2 cellular contexts compared by ENCODE assay signal in the genomic region with DNA sequence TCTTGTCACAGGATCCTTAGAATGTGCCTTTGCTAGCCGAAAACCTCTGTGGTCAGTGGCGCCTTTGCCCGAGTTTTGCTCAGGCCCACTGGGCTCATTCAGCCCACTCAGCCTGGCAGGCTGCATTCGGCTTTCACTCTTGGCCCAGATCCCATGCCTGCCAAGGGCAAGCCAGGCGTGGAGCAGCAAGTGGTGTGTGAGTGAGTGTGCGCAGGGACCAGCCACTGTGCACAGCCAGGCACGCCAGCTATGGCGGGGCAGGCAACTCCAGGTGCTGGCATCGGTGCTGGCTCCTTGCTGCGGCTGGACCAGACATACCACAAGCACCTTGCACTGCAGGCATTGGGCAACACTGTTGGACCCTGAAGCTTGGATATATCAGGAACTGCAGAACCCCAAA.
TF ChIP-seq lines count a peak whose summit lies in the region.

No MANE protein-coding gene starts in this region.

TF ChIP-seq in GM23338, 12 proteins besides CTCF, POLR2A, EP300 and RAD21 (continued from another document):
- TF ChIP-seq, protein P1, sequence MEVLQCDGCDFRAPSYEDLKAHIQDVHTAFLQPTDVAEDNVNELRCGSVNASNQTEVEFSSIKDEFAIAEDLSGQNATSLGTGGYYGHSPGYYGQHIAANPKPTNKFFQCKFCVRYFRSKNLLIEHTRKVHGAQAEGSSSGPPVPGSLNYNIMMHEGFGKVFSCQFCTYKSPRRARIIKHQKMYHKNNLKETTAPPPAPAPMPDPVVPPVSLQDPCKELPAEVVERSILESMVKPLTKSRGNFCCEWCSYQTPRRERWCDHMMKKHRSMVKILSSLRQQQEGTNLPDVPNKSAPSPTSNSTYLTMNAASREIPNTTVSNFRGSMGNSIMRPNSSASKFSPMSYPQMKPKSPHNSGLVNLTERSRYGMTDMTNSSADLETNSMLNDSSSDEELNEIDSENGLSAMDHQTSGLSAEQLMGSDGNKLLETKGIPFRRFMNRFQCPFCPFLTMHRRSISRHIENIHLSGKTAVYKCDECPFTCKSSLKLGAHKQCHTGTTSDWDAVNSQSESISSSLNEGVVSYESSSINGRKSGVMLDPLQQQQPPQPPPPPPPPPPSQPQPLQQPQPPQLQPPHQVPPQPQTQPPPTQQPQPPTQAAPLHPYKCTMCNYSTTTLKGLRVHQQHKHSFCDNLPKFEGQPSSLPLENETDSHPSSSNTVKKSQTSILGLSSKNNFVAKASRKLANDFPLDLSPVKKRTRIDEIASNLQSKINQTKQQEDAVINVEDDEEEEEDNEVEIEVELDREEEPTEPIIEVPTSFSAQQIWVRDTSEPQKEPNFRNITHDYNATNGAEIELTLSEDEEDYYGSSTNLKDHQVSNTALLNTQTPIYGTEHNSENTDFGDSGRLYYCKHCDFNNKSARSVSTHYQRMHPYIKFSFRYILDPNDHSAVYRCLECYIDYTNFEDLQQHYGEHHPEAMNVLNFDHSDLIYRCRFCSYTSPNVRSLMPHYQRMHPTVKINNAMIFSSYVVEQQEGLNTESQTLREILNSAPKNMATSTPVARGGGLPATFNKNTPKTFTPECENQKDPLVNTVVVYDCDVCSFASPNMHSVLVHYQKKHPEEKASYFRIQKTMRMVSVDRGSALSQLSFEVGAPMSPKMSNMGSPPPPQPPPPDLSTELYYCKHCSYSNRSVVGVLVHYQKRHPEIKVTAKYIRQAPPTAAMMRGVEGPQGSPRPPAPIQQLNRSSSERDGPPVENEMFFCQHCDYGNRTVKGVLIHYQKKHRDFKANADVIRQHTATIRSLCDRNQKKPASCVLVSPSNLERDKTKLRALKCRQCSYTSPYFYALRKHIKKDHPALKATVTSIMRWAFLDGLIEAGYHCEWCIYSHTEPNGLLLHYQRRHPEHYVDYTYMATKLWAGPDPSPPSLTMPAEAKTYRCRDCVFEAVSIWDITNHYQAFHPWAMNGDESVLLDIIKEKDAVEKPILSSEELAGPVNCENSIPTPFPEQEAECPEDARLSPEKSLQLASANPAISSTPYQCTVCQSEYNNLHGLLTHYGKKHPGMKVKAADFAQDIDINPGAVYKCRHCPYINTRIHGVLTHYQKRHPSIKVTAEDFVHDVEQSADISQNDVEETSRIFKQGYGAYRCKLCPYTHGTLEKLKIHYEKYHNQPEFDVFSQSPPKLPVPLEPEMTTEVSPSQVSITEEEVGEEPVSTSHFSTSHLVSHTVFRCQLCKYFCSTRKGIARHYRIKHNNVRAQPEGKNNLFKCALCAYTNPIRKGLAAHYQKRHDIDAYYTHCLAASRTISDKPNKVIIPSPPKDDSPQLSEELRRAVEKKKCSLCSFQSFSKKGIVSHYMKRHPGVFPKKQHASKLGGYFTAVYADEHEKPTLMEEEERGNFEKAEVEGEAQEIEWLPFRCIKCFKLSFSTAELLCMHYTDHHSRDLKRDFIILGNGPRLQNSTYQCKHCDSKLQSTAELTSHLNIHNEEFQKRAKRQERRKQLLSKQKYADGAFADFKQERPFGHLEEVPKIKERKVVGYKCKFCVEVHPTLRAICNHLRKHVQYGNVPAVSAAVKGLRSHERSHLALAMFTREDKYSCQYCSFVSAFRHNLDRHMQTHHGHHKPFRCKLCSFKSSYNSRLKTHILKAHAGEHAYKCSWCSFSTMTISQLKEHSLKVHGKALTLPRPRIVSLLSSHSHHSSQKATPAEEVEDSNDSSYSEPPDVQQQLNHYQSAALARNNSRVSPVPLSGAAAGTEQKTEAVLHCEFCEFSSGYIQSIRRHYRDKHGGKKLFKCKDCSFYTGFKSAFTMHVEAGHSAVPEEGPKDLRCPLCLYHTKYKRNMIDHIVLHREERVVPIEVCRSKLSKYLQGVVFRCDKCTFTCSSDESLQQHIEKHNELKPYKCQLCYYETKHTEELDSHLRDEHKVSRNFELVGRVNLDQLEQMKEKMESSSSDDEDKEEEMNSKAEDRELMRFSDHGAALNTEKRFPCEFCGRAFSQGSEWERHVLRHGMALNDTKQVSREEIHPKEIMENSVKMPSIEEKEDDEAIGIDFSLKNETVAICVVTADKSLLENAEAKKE (CRISPR knock-in tag; IDR thresholded peaks at IDR 0.05) = no peak
- TF ChIP-seq REST (IDR thresholded peaks at IDR 0.05; ENCODE audit: unreplicated experiment) (no peak), POLR2AphosphoS5 (IDR thresholded peaks at IDR 0.05; ENCODE audit: low read depth) (no peak), CREB1 (CRISPR knock-in tag; IDR thresholded peaks at IDR 0.05; ENCODE audit: low read depth) (no peak), ZNF114 (CRISPR knock-in tag; IDR thresholded peaks at IDR 0.05) (no peak), JUNB (IDR thresholded peaks at IDR 0.05; ENCODE audit: unreplicated experiment) (no peak)

TF ChIP-seq in K562, 482 proteins besides CTCF, POLR2A, EP300 and RAD21 (continued from another document):
- TF ChIP-seq RBFOX2 (IDR thresholded peaks at IDR 0.05; ENCODE audit: low read depth, low read length) (no peak), HOXB6 (CRISPR knock-in tag; IDR thresholded peaks at IDR 0.05; ENCODE audit: borderline replicate concordance) (no peak), HNRNPUL1 (IDR thresholded peaks at IDR 0.05; ENCODE audit: low read length) (no peak), EGR1 (conservative IDR thresholded peaks at IDR 0.05) (no peak), DLX4 (CRISPR knock-in tag; IDR thresholded peaks at IDR 0.05) (no peak), NCOA6 (IDR thresholded peaks at IDR 0.05) (no peak), SRSF3 (IDR thresholded peaks at IDR 0.05; ENCODE audit: insufficient read depth, low read length) (no peak), RNF2 (IDR thresholded peaks at IDR 0.05) (no peak), PRMT5 (CRISPR knock-in tag; IDR thresholded peaks at IDR 0.05) (no peak)
- TF ChIP-seq, protein P2, sequence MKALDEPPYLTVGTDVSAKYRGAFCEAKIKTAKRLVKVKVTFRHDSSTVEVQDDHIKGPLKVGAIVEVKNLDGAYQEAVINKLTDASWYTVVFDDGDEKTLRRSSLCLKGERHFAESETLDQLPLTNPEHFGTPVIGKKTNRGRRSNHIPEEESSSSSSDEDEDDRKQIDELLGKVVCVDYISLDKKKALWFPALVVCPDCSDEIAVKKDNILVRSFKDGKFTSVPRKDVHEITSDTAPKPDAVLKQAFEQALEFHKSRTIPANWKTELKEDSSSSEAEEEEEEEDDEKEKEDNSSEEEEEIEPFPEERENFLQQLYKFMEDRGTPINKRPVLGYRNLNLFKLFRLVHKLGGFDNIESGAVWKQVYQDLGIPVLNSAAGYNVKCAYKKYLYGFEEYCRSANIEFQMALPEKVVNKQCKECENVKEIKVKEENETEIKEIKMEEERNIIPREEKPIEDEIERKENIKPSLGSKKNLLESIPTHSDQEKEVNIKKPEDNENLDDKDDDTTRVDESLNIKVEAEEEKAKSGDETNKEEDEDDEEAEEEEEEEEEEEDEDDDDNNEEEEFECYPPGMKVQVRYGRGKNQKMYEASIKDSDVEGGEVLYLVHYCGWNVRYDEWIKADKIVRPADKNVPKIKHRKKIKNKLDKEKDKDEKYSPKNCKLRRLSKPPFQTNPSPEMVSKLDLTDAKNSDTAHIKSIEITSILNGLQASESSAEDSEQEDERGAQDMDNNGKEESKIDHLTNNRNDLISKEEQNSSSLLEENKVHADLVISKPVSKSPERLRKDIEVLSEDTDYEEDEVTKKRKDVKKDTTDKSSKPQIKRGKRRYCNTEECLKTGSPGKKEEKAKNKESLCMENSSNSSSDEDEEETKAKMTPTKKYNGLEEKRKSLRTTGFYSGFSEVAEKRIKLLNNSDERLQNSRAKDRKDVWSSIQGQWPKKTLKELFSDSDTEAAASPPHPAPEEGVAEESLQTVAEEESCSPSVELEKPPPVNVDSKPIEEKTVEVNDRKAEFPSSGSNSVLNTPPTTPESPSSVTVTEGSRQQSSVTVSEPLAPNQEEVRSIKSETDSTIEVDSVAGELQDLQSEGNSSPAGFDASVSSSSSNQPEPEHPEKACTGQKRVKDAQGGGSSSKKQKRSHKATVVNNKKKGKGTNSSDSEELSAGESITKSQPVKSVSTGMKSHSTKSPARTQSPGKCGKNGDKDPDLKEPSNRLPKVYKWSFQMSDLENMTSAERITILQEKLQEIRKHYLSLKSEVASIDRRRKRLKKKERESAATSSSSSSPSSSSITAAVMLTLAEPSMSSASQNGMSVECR (CRISPR knock-in tag; IDR thresholded peaks at IDR 0.05) = no peak
